Comparison of ENCODE assay signal across 16 cellular contexts in genomic region chr11:7072401-7073028, GRCh38. TPM values are rescaled to one million over a fixed set of nuclear protein-coding genes. Genes with fewer than 3 reads are reported as not detected.
DNase-seq lines count a peak whose midpoint lies in the region; ATAC-seq and TF ChIP-seq lines count a peak whose summit lies in the region.
"Had no signal": no experiment of that assay in that cellular context is flagged by ENCODE, and none has a peak within 500 bp of the region (broad histone marks: within the 10 kb centered on the region; RNA-seq: fewer than 3 reads in every experiment).

No MANE protein-coding gene starts in this region.

- H3K9ac ChIP-seq in GM23248, result no peak overlapping the region

- no peaks in the 10 kb centered on the region for H4K20me1 ChIP-seq in GM23248 (ENCODE audit: insufficient read depth)

- H3K4me3 Mint-ChIP-seq in Caco-2 (ENCODE audit: unreplicated experiment) (no peak overlapping the region), immature natural killer cell (no peak overlapping the region)
- H3K4me3 Mint-ChIP-seq in activated CD4-positive, alpha-beta T cell treated with anti-CD3 and anti-CD28 coated beads, Interleukin-2, amount 10 ng/mL, durations not matched to agents 24 days and 14 days, result no peak overlapping the region
- H3K4me3 Mint-ChIP-seq: H9 had no signal

- no peak overlapping the region for H3K4me2 ChIP-seq in GM23248 (ENCODE audit: unreplicated experiment)
- H3K4me2 ChIP-seq: A549, PC-9 had no signal

- no peaks in the 10 kb centered on the region for H3K9me2 ChIP-seq in GM23248 (ENCODE audit: insufficient read depth)

- H3K27me3 Mint-ChIP-seq in Caco-2 (ENCODE audit: insufficient read depth, unreplicated experiment) (no peaks in the 10 kb centered on the region), immature natural killer cell (ENCODE audit: low read depth in 3 of 3) (peaks cover 0 to 2% (median 2%) of the 10 kb centered on the region in 3 donors)
- H3K27me3 Mint-ChIP-seq in activated CD4-positive, alpha-beta T cell treated with anti-CD3 and anti-CD28 coated beads, Interleukin-2, amount 10 ng/mL, durations not matched to agents 24 days and 14 days, result peaks cover 1% of the 10 kb centered on the region

- H3K36me3 ChIP-seq in Caco-2 (ENCODE audit: control insufficient read depth, insufficient read depth, low read length) (no peaks in the 10 kb centered on the region), GM23248 (ENCODE audit: low read depth) (no peaks in the 10 kb centered on the region)

- CTCF ChIA-PET in Caco-2 (lab: Charles Lee), result no interaction called here

- TF ChIP-seq CTCF in Caco-2 (IDR thresholded peaks at IDR 0.05; ENCODE audit: insufficient read depth in 1 of 2, low read depth in 1 of 2, low read length in 1 of 2, severe bottlenecking in 1 of 2, unreplicated experiment in 1 of 2), result no peak

- H3K27ac ChIP-seq in GM23248, result no peak overlapping the region
- H3K27ac ChIP-seq: A549, PC-9 had no signal

- no peak overlapping the region for H3K27ac Mint-ChIP-seq in Caco-2 (ENCODE audit: unreplicated experiment)
- no peak overlapping the region for H3K27ac Mint-ChIP-seq in immature natural killer cell
- no peak overlapping the region for H3K27ac Mint-ChIP-seq in activated CD4-positive, alpha-beta T cell treated with anti-CD3 and anti-CD28 coated beads, Interleukin-2, amount 10 ng/mL, durations not matched to agents 24 days and 14 days

- H3K9me3 Mint-ChIP-seq in Caco-2 (ENCODE audit: unreplicated experiment) (peaks cover 15% of the 10 kb centered on the region), immature natural killer cell (peaks cover 0 to 2% (median 0%) of the 10 kb centered on the region in 6 donors)
- no peaks in the 10 kb centered on the region for H3K9me3 Mint-ChIP-seq in activated CD4-positive, alpha-beta T cell treated with anti-CD3 and anti-CD28 coated beads, Interleukin-2, amount 10 ng/mL, durations not matched to agents 24 days and 14 days

- DNase-seq in Caco-2, result peak; percentile 40 to 65
- DNase-seq in NCI-H187 treated with DMSO at 0.1 percent for 48 hours (lab: John Stamatoyannopoulos, UW), result peak; percentile 45
- DNase-seq in RPMI8226, result peak; percentile 63
- peak; percentile 67 for DNase-seq in islet precursor cell
- DNase-seq in immature natural killer cell, result no peak
- DNase-seq in activated CD4-positive, alpha-beta T cell treated with anti-CD3 and anti-CD28 coated beads, Interleukin-2, amount 10 ng/mL, durations not matched to agents 24 days and 14 days, result no peak
- no peak for DNase-seq in GM23248
- DNase-seq: C1 segment of cervical spinal cord, DMS153, H9, NCI-H2081 treated with DMSO at 0.1 percent for 48 hours, NCI-H82, PC-9 had no signal

- in situ Hi-C loops in GM23248 (cut with MboI), result no loop called here

- intact Hi-C loops in Caco-2 (cut with micrococcal nuclease; ENCODE audit: unreplicated experiment), result no loop called here
- intact Hi-C loops in activated CD4-positive, alpha-beta T cell treated with anti-CD3 and anti-CD28 coated beads, Interleukin-2, amount 10 ng/mL, durations not matched to agents 24 days and 14 days (cut with micrococcal nuclease), result no loop called here

- H3K9me3 ChIP-seq in Caco-2 (no peaks in the 10 kb centered on the region), GM23248 (ENCODE audit: low read depth) (no peaks in the 10 kb centered on the region)
- H3K9me3 ChIP-seq: A549 had no signal

- peaks cover 11% of the 10 kb centered on the region for H3K4me1 Mint-ChIP-seq in Caco-2 (ENCODE audit: low read depth, unreplicated experiment)
- H3K4me1 Mint-ChIP-seq in immature natural killer cell, result no peaks in the 10 kb centered on the region
- no peaks in the 10 kb centered on the region for H3K4me1 Mint-ChIP-seq in activated CD4-positive, alpha-beta T cell treated with anti-CD3 and anti-CD28 coated beads, Interleukin-2, amount 10 ng/mL, durations not matched to agents 24 days and 14 days

- no peaks in the 10 kb centered on the region for H3K36me3 Mint-ChIP-seq in Caco-2 (ENCODE audit: insufficient read depth, unreplicated experiment)
- H3K36me3 Mint-ChIP-seq in immature natural killer cell, result no peaks in the 10 kb centered on the region
- no peaks in the 10 kb centered on the region for H3K36me3 Mint-ChIP-seq in activated CD4-positive, alpha-beta T cell treated with anti-CD3 and anti-CD28 coated beads, Interleukin-2, amount 10 ng/mL, durations not matched to agents 24 days and 14 days (ENCODE audit: low read depth)

- 11 to 35% methylated on average over 2 to 4 of the region's 4 CpGs for WGBS in GM23248 (ENCODE audit: low coverage in 1 of 2, low lambda C conversion rate in 2 of 2, missing lambda C conversion rate in 2 of 2), 2 experiments

- no peaks in the 10 kb centered on the region for H3K27me3 ChIP-seq in Caco-2 (replicated peaks; ENCODE audit: control insufficient read depth, insufficient read depth, low read length)
- H3K27me3 ChIP-seq in GM23248 (replicated peaks; ENCODE audit: insufficient read depth), result peaks cover 7% of the 10 kb centered on the region; the same call in 1 of the 2 replicates

- no peak for ATAC-seq in GM21423 (IDR thresholded peaks at IDR 0.05; ENCODE audit: unreplicated experiment)
- ATAC-seq: A549, Right ventricle myocardium inferior had no signal

- no peaks in the 10 kb centered on the region for H3K79me2 ChIP-seq in GM23248 (ENCODE audit: insufficient read depth)

- H3K4me1 ChIP-seq in Caco-2, result peaks cover 7% of the 10 kb centered on the region; the same call in 1 of the 2 replicates
- H3K4me1 ChIP-seq in GM23248 (ENCODE audit: insufficient read depth), result no peaks in the 10 kb centered on the region
- H3K4me1 ChIP-seq: A549 had no signal

- H3F3A ChIP-seq in GM23248 (ENCODE audit: insufficient read depth), result no peaks in the 10 kb centered on the region

- H3K4me3 ChIP-seq in Caco-2 (ENCODE audit: low read depth, low read length), result no peak overlapping the region
- no peak overlapping the region for H3K4me3 ChIP-seq in GM23248
- H3K4me3 ChIP-seq: A549, PC-9 had no signal

- no TSS peak for BruUV-seq in Caco-2 (replicated peaks; lab: Mats Ljungman, UMichigan)

- H2AFZ ChIP-seq in GM23248, result no peak overlapping the region
- H2AFZ ChIP-seq: PC-9 had no signal

- POLR2A ChIA-PET in Caco-2 (lab: Charles Lee), result no interaction called here

RNA-seq across cellular contexts. Expression of gene RBMXL2, which starts 16.3 kb away (rescaled TPM):
- total RNA-seq in Caco-2 (2022), result not detected in 2 replicates
- not detected for polyA plus RNA-seq in immature natural killer cell
- not detected in 2 replicates for total RNA-seq in activated CD4-positive, alpha-beta T cell treated with anti-CD3 and anti-CD28 coated beads, Interleukin-2, amount 10 ng/mL, durations not matched to agents 24 days and 14 days
- total RNA-seq in GM23248 (2014; rRNA removed; shearing (Covaris generic)), result not detected in 2 replicates
- polyA plus RNA-seq in GM23248 (2016; fragmentation: Nextera tagmentation; extraction: Ambion mirVana), result not detected in 2 replicates
- total RNA-seq: H9, PC-9, Right ventricle myocardium inferior had no signal
- polyA plus RNA-seq: A549 had no signal

RNA-seq across cellular contexts. Expression of gene NLRP14, which starts 52.2 kb away (rescaled TPM):
- not detected in 2 replicates for total RNA-seq in Caco-2 (2022)
- not detected for polyA plus RNA-seq in immature natural killer cell
- 0.09 and 0.21 TPM in 2 replicates for total RNA-seq in activated CD4-positive, alpha-beta T cell treated with anti-CD3 and anti-CD28 coated beads, Interleukin-2, amount 10 ng/mL, durations not matched to agents 24 days and 14 days
- not detected in 2 replicates for total RNA-seq in GM23248 (2014; rRNA removed; shearing (Covaris generic))
- 0.13 TPM in 1 of 2 replicates, not detected in the other for polyA plus RNA-seq in GM23248 (2016; fragmentation: Nextera tagmentation; extraction: Ambion mirVana)
- total RNA-seq: PC-9, Right ventricle myocardium inferior had no signal

RNA-seq across cellular contexts. Expression of gene ZNF214, which starts 52.4 kb away (rescaled TPM):
- 0.16 and 0.70 TPM in 2 replicates for total RNA-seq in Caco-2 (2022)
- not detected for polyA plus RNA-seq in immature natural killer cell
- total RNA-seq in activated CD4-positive, alpha-beta T cell treated with anti-CD3 and anti-CD28 coated beads, Interleukin-2, amount 10 ng/mL, durations not matched to agents 24 days and 14 days, result not detected in 2 replicates
- total RNA-seq in GM23248 (2014; rRNA removed; shearing (Covaris generic)), result 1.3 and 2.1 TPM in 2 replicates
- polyA plus RNA-seq in GM23248 (2016; fragmentation: Nextera tagmentation; extraction: Ambion mirVana), result 1.3 and 2.4 TPM in 2 replicates

Comparison
In these comparisons a context has a peak if more than half of its experiments do, and no peak if none do; other contexts are left out.
1. DNase-seq: peak in Caco-2 (2 of 2), NCI-H187 treated with DMSO at 0.1 percent for 48 hours (single experiment), RPMI8226 (single experiment) and islet precursor cell (single experiment); none in immature natural killer cell (0 of 3), activated CD4-positive, alpha-beta T cell treated with anti-CD3 and anti-CD28 coated beads, Interleukin-2, amount 10 ng/mL, durations not matched to agents 24 days and 14 days (single experiment) and GM23248 (single experiment).